32 cellular contexts compared by ENCODE assay signal in genomic region chr2:70192516-70192915, GRCh38.
"Had no signal": no experiment of that assay in that cellular context is flagged by ENCODE, and none has a peak within 500 bp of the region (broad histone marks: within the 10 kb centered on the region; RNA-seq: fewer than 3 reads in every experiment).

No MANE protein-coding gene starts in this region.

- FAIRE-seq: endometrium had no signal

- H3K4me3 ChIP-seq: colonic mucosa, heart right ventricle, left lung, lower lobe of right lung, neural progenitor cell, right atrium auricular region, spleen, transverse colon, uterus had no signal

- H3K36me3 ChIP-seq: colonic mucosa, heart right ventricle, left lung, lower lobe of right lung, neural progenitor cell, right atrium auricular region, spleen, transverse colon, uterus, WERI-Rb-1 had no signal

- H3K27me3 ChIP-seq: colonic mucosa, left lung, neural progenitor cell, right atrium auricular region, spleen, testis, transverse colon, uterus had no signal

- H3K27ac ChIP-seq: colonic mucosa, heart right ventricle, left lung, lower lobe of right lung, neural progenitor cell, right atrium auricular region, spleen, testis, transverse colon, uterus, WERI-Rb-1 had no signal

- DNase-seq: activated CD4-positive, alpha-beta memory T cell treated with anti-CD3 and anti-CD28 coated beads, Interleukin-2, amount 10 ng/mL, durations not matched to agents 7 days and 5 days; activated CD4-positive, alpha-beta T cell treated with anti-CD3 and anti-CD28 coated beads, Interleukin-2, amount 10 ng/mL, durations not matched to agents 24 days and 14 days; activated CD8-positive, alpha-beta memory T cell treated with anti-CD3 and anti-CD28 coated beads, Interleukin-2, amount 50 U/mL, for 48 hours; activated gamma-delta T cell; activated naive CD4-positive, alpha-beta T cell treated with anti-CD3 and anti-CD28 coated beads, Interleukin-2, amount 10 ng/mL, durations not matched to agents 7 days and 5 days; activated naive CD8-positive, alpha-beta T cell treated with anti-CD3 and anti-CD28 coated beads, Interleukin-2, amount 10 ng/mL, durations not matched to agents 7 days and 5 days; activated T-cell treated with anti-CD3 and anti-CD28 coated beads, Interleukin-2, amount 50 U/mL, for 24 hours; cerebellar nuclear complex; colonic mucosa; effector CD8-positive, alpha-beta T cell; erythroblast; foreskin fibroblast; heart right ventricle; kidney glomerular epithelial cell; left lung; lower lobe of right lung; mesendoderm; natural killer cell; occipital lobe; spleen; stimulated activated CD4-positive, alpha-beta T cell treated with anti-CD3 and anti-CD28 coated beads, Interleukin-4, amount 100 ng/mL, for 1 hour; stimulated activated naive CD8-positive, alpha-beta T cell treated with anti-CD3 and anti-CD28 coated beads, Interleukin-15, Interleukin-2, amounts not matched to agents 100 U/mL and 50 U/mL, for 24 hours; T-helper 17 cell; T1000; testis; transverse colon; uterus; WERI-Rb-1 had no signal

- H3K4me1 ChIP-seq: colonic mucosa, neural progenitor cell, testis, uterus had no signal

- ATAC-seq: activated CD4-positive, CD25-positive, alpha-beta regulatory T cell treated with anti-CD3 and anti-CD28 coated beads, Interleukin-2, amount 50 U/mL, for 24 hours; heart right ventricle; left lung; lower lobe of right lung; natural killer cell; stimulated activated naive CD8-positive, alpha-beta T cell treated with anti-CD3 and anti-CD28 coated beads, Interleukin-15, Interleukin-2, amounts not matched to agents 100 U/mL and 50 U/mL, for 24 hours; T-helper 17 cell had no signal

- H3K9me3 ChIP-seq: colonic mucosa, heart right ventricle, left lung, lower lobe of right lung, right atrium auricular region, spleen, testis, transverse colon, uterus had no signal
